1 cellular context compared by ENCODE assay signal in the genomic region with DNA sequence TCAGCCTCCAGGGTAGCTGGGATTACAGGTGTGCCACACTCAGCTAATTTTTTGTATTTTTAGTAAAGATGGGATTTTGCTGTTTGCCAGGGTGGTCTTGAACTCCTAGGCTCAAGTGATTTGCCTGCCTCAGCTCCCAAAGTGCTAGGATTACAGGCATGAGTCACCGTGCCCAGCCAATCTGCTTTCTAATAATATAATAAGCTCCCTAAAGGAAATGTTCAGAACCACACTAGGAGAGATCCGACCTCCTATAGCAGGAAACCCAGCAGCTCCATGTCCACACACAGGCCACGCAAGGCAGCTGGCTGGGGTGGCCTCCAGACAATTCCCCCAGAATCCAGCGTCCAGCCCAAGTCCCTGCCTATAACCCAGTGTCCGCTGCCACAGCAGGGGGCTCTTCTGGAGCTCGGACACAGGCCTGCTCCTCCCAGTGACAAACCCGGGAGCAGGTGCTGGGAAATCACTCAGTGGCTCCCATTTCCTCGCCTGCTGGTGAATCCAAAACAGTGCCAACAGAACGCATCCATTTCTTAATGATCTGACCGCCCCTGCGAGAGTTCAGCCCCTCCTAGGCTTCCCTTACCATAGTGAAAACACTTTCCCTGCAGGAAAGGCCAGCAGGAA.
TF ChIP-seq lines count a peak whose summit lies in the region.

No MANE protein-coding gene starts in this region.

TF ChIP-seq in WTC11, 78 proteins besides CTCF, POLR2A, EP300 and RAD21 (continued from another document):
- TF ChIP-seq, protein P1, sequence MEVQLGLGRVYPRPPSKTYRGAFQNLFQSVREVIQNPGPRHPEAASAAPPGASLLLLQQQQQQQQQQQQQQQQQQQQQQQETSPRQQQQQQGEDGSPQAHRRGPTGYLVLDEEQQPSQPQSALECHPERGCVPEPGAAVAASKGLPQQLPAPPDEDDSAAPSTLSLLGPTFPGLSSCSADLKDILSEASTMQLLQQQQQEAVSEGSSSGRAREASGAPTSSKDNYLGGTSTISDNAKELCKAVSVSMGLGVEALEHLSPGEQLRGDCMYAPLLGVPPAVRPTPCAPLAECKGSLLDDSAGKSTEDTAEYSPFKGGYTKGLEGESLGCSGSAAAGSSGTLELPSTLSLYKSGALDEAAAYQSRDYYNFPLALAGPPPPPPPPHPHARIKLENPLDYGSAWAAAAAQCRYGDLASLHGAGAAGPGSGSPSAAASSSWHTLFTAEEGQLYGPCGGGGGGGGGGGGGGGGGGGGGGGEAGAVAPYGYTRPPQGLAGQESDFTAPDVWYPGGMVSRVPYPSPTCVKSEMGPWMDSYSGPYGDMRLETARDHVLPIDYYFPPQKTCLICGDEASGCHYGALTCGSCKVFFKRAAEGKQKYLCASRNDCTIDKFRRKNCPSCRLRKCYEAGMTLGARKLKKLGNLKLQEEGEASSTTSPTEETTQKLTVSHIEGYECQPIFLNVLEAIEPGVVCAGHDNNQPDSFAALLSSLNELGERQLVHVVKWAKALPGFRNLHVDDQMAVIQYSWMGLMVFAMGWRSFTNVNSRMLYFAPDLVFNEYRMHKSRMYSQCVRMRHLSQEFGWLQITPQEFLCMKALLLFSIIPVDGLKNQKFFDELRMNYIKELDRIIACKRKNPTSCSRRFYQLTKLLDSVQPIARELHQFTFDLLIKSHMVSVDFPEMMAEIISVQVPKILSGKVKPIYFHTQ (CRISPR knock-in tag; IDR thresholded peaks at IDR 0.05) = no peak
